In the genomic region with DNA sequence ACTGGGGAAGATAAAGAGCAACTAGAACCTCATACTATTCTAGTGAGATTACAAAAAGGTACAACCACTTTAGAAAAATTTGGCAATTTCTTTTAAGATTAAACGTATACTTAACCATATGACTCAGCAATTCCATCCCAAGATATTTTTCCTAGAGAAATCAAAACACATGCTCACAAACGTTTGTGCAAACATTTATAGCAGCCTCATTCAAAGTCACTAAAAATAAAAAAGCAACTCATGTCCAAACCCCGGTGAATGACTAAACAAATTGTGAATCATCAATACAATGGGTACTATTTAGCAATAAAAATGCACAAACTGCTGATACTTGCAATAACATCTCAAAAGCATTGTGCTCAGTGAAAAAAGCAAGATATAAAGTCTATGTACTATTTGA, we compare ENCODE assay signal across 18 cellular contexts.
DNase-seq lines count a peak whose midpoint lies in the region; ATAC-seq, FAIRE-seq and TF ChIP-seq lines count a peak whose summit lies in the region.
"Had no signal": no experiment of that assay in that cellular context is flagged by ENCODE, and none has a peak within 500 bp of the region (broad histone marks: within the 10 kb centered on the region; RNA-seq: fewer than 3 reads in every experiment).

No MANE protein-coding gene starts in this region.

- no peak overlapping the region for H2AFZ ChIP-seq in GM23338

- no peaks in the 10 kb centered on the region for H3K27me3 Mint-ChIP-seq in GM23338 (ENCODE audit: insufficient read depth, low read depth, poor library complexity)
- H3K27me3 Mint-ChIP-seq: brain had no signal

- H3K9me3 Mint-ChIP-seq in GM23338 = no peaks in the 10 kb centered on the region; the same call in 2 of the 3 replicates
- H3K9me3 Mint-ChIP-seq: activated T-helper 1 cell treated with anti-CD3 and anti-CD28 coated beads, Interleukin-12 subunit alpha, Interleukin-12 subunit beta, Interleukin-2, Interleukin-4 antibody, amounts not matched to agents 30 ng/mL and 10 ng/mL and 1 ng/mL, durations not matched to agents 14 hours and 24 hours and 36 hours; brain; T-helper 1 cell treated with Interleukin-12 subunit alpha and Interleukin-12 subunit beta and Interleukin-4 antibody, amounts not matched to agents 30 μg/mL and 1 μg/mL, for 36 hours had no signal

- H3F3A ChIP-seq in GM23338 (replicated peaks; ENCODE audit: low read depth) = no peaks in the 10 kb centered on the region

- FAIRE-seq in RCC 7860 (lab: Jason Lieb, UNC) = no peak
- FAIRE-seq: HTR-8/SVneo had no signal

- no peaks in the 10 kb centered on the region for H3K36me3 Mint-ChIP-seq in GM23338 (ENCODE audit: low read depth)

- H3K27ac ChIP-seq in GM23338 (ENCODE audit: low read depth) = no peak overlapping the region
- H3K27ac ChIP-seq: ovary had no signal

- H3K9me2 ChIP-seq in GM23338 (ENCODE audit: insufficient read depth) = no peaks in the 10 kb centered on the region

- no peaks in the 10 kb centered on the region for H3K79me2 ChIP-seq in GM23338 (replicated peaks; ENCODE audit: insufficient read depth)

- peaks cover 4% of the 10 kb centered on the region for H3K4me1 ChIP-seq in GM23338 (ENCODE audit: insufficient read depth)

- H3K4me2 ChIP-seq in GM23338 = no peak overlapping the region

- H3K27ac Mint-ChIP-seq in GM23338 = 0 out of 2 replicates have a peak overlapping the region, but pooled peaks have one; percentile 50
- H3K27ac Mint-ChIP-seq: activated T-helper 1 cell treated with anti-CD3 and anti-CD28 coated beads, Interleukin-12 subunit alpha, Interleukin-12 subunit beta, Interleukin-2, Interleukin-4 antibody, amounts not matched to agents 30 ng/mL and 10 ng/mL and 1 ng/mL, durations not matched to agents 14 hours and 24 hours and 36 hours; brain; mesothelial cell of epicardium; T-helper 1 cell treated with Interleukin-12 subunit alpha and Interleukin-12 subunit beta and Interleukin-4 antibody, amounts not matched to agents 30 μg/mL and 1 μg/mL, for 36 hours had no signal

- no peaks in the 10 kb centered on the region for H3K27me3 ChIP-seq in GM23338 (ENCODE audit: insufficient read depth)
- H3K27me3 ChIP-seq: BE2C, ovary had no signal

- DNase-seq in A172 (ENCODE audit: low spot score) (peak; percentile 10), GM23338 (ENCODE audit: low spot score) (no peak), amniotic epithelial cell (ENCODE audit: low read depth) (peak; percentile 52), fibroblast of the aortic adventitia (ENCODE audit: low read depth) (peak; percentile 88), RCC 7860 (ENCODE audit: low spot score) (no peak)
- no peak for DNase-seq in activated naive CD4-positive, alpha-beta T cell treated with anti-CD3 and anti-CD28 coated beads, Interleukin-2, amount 50 U/mL, for 16 hours
- DNase-seq: activated CD4-positive, alpha-beta T cell treated with anti-CD3 and anti-CD28 coated beads for 48 hours; BE2C; DMS79 treated with DMSO at 0.1 percent for 48 hours; NCI-H1048; ovary had no signal

- no peaks in the 10 kb centered on the region for H4K20me1 ChIP-seq in GM23338 (replicated peaks; ENCODE audit: insufficient read depth)

- ATAC-seq in GM23338 (no peak), GM18868 (IDR thresholded peaks at IDR 0.05; ENCODE audit: unreplicated experiment) (no peak), GM18502 (IDR thresholded peaks at IDR 0.05; ENCODE audit: poor library complexity, unreplicated experiment) (no peak)

- H3K4me3 ChIP-seq in GM23338 (no peak overlapping the region), fibroblast of the aortic adventitia (ENCODE audit: low read depth, low read length) (no peak overlapping the region)
- H3K4me3 ChIP-seq: ovary had no signal

- H3K4me1 Mint-ChIP-seq in GM23338 = 0 out of 3 replicates have a peak, but pooled peaks cover 2% of the 10 kb centered on the region

- TF ChIP-seq CTCF in GM23338 (conservative IDR thresholded peaks at IDR 0.05; ENCODE audit: low read depth in 2 of 2) (no peak), fibroblast of the aortic adventitia (IDR thresholded peaks at IDR 0.05; ENCODE audit: insufficient read depth, low read length) (no peak)

- H3K36me3 ChIP-seq in GM23338 (ENCODE audit: insufficient read depth) = no peaks in the 10 kb centered on the region
- H3K36me3 ChIP-seq: ovary had no signal

- H3K4me3 Mint-ChIP-seq in GM23338 = no peak overlapping the region
- H3K4me3 Mint-ChIP-seq: activated T-helper 1 cell treated with anti-CD3 and anti-CD28 coated beads, Interleukin-12 subunit alpha, Interleukin-12 subunit beta, Interleukin-2, Interleukin-4 antibody, amounts not matched to agents 30 ng/mL and 10 ng/mL and 1 ng/mL, durations not matched to agents 14 hours and 24 hours and 36 hours; brain; mesothelial cell of epicardium; T-helper 1 cell treated with Interleukin-12 subunit alpha and Interleukin-12 subunit beta and Interleukin-4 antibody, amounts not matched to agents 30 μg/mL and 1 μg/mL, for 36 hours had no signal

TF ChIP-seq in GM23338, 12 proteins besides CTCF, POLR2A, EP300 and RAD21 (continues in another document):
- TF ChIP-seq EZH2 (IDR thresholded peaks at IDR 0.05; ENCODE audit: low read depth, unreplicated experiment) (no peak), CREB1 (CRISPR knock-in tag; IDR thresholded peaks at IDR 0.05; ENCODE audit: low read depth) (no peak), REST (IDR thresholded peaks at IDR 0.05; ENCODE audit: unreplicated experiment) (no peak), ZNF114 (CRISPR knock-in tag; IDR thresholded peaks at IDR 0.05) (no peak), STAT1 (IDR thresholded peaks at IDR 0.05; ENCODE audit: unreplicated experiment) (no peak), NANOG (IDR thresholded peaks at IDR 0.05; ENCODE audit: borderline replicate concordance) (no peak), EZH2phosphoT487 (IDR thresholded peaks at IDR 0.05; ENCODE audit: unreplicated experiment) (no peak)

Comparison
In these comparisons a context has a peak if more than half of its experiments do, and no peak if none do; other contexts are left out.
1. DNase-seq: peak in A172 (single experiment), amniotic epithelial cell (single experiment) and fibroblast of the aortic adventitia (single experiment); none in GM23338 (single experiment), activated naive CD4-positive, alpha-beta T cell treated with anti-CD3 and anti-CD28 coated beads, Interleukin-2, amount 50 U/mL, for 16 hours (single experiment) and RCC 7860 (single experiment).